Comparison of ENCODE assay signal across 10 cellular contexts in the genomic region with DNA sequence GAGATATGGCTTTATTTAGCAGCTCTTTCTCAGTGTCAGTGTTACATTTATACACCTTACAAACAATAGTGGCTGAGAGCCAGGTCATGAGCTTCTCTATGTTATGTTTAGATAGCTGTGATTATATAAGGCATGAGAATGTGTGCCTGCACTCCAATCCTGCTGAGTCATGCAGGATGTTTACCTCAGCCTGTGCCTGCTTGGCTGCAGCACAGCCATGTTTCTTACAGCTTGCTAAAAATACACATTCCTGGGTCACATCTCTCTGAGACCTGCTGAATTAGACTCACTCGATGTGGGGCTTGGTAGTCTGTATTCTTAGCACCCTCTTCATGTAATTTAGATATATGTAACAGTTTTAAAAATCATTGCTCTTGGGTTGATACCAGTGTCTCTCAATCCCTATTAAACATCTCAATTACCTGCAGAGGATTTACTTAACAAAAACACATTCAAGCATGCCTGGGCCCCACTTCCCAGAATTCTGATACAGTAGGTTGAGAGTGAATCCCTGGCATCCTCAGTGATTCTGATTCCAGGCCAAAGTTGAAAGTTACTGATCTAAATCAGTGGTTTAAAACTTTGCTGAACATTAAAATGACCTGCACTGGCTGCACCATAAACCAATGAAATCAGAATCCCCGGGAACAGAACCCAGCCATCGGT.
DNase-seq lines count a peak whose midpoint lies in the region; ATAC-seq, FAIRE-seq and TF ChIP-seq lines count a peak whose summit lies in the region.
"Had no signal": no experiment of that assay in that cellular context is flagged by ENCODE, and none has a peak within 500 bp of the region (broad histone marks: within the 10 kb centered on the region; RNA-seq: fewer than 3 reads in every experiment).

No MANE protein-coding gene starts in this region.

- H3K4me3 Mint-ChIP-seq in H9, result no peak overlapping the region
- H3K4me3 Mint-ChIP-seq: neural crest cell had no signal

- DNase-seq in IMR-90 (peak; percentile 99), T1000 (lab: John Stamatoyannopoulos, UW) (peak; percentile 57), left ventricle myocardium inferior (no peak), HEK293T (ENCODE audit: extremely low spot score) (no peak), H9 (no peak), small intestine (no peak)
- DNase-seq: caudate nucleus had no signal

- H3K79me2 ChIP-seq in H9 (ENCODE audit: insufficient read depth, low read length), result no peaks in the 10 kb centered on the region

- H3K4ac ChIP-seq in IMR-90 (ENCODE audit: low read depth, low read length) (peak overlapping the region; percentile 99), H9 (ENCODE audit: low read depth, low read length) (no peak overlapping the region)

- no peak for TF ChIP-seq RAD21 in IMR-90 (IDR thresholded peaks at IDR 0.05; ENCODE audit: low read length)

- no peaks in the 10 kb centered on the region for H4K20me1 ChIP-seq in IMR-90 (ENCODE audit: insufficient read depth, low read length)
- peaks cover 2% of the 10 kb centered on the region for H4K20me1 ChIP-seq in H9 (ENCODE audit: control insufficient read depth, insufficient read depth, insufficient read length)

- H3K27me3 Mint-ChIP-seq in H9 (ENCODE audit: low read depth), result no peaks in the 10 kb centered on the region; the same call in 1 of the 2 replicates

- H3K27ac ChIP-seq in IMR-90 (ENCODE audit: insufficient read depth, low read length) (peak overlapping the region; percentile 96), left ventricle myocardium inferior (replicated peaks) (peak overlapping the region; percentile 86), stomach smooth muscle (ENCODE audit: low read length) (peak overlapping the region; percentile 80), H9 (ENCODE audit: insufficient read length, low read depth, low read length) (no peak overlapping the region), small intestine (ENCODE audit: low read depth in 1 of 2, low read length in 1 of 2) (peak overlapping the region in 1 of 2 donors; percentile 17)

- no peak for TF ChIP-seq POLR2A in IMR-90 (IDR thresholded peaks at IDR 0.05; ENCODE audit: low read depth, low read length)

- H3K27me3 ChIP-seq in IMR-90 (ENCODE audit: control insufficient read depth, insufficient read depth, low read length) (no peaks in the 10 kb centered on the region), left ventricle myocardium inferior (ENCODE audit: low read depth) (no peaks in the 10 kb centered on the region), stomach smooth muscle (ENCODE audit: control insufficient read depth in 1 of 2, insufficient read depth in 2 of 2, low read length in 2 of 2) (no peaks in the 10 kb centered on the region), H9 (ENCODE audit: insufficient read depth, low read length) (no peaks in the 10 kb centered on the region), small intestine (ENCODE audit: control insufficient read depth in 2 of 2, insufficient read depth in 2 of 2, low read length in 2 of 2) (peaks cover 0 to 2% of the 10 kb centered on the region in 2 donors)

- H3K56ac ChIP-seq in IMR-90 (ENCODE audit: extremely low read depth, insufficient read depth, low read length), result peak overlapping the region; percentile 94
- H3K56ac ChIP-seq in H9 (ENCODE audit: insufficient read length, low read depth, low read length), result no peak overlapping the region

- peak overlapping the region; percentile 41 for H3K9ac ChIP-seq in IMR-90 (ENCODE audit: low read depth, low read length)
- H3K9ac ChIP-seq in stomach smooth muscle (ENCODE audit: low read length in 2 of 2), result no peak overlapping the region
- no peak overlapping the region for H3K9ac ChIP-seq in H9 (ENCODE audit: extremely low read depth, insufficient read length, low read length)

- peaks cover 37% of the 10 kb centered on the region for H3K4me1 ChIP-seq in IMR-90 (ENCODE audit: control insufficient read depth, insufficient read depth, low read length)
- peaks cover 51% of the 10 kb centered on the region for H3K4me1 ChIP-seq in left ventricle myocardium inferior
- peaks cover 48% of the 10 kb centered on the region for H3K4me1 ChIP-seq in stomach smooth muscle (ENCODE audit: control insufficient read depth, insufficient read depth, low read length)
- no peaks in the 10 kb centered on the region for H3K4me1 ChIP-seq in H9 (ENCODE audit: insufficient read depth, low read length)
- H3K4me1 ChIP-seq in small intestine (ENCODE audit: control insufficient read depth in 2 of 2, insufficient read depth in 1 of 2, low read depth in 1 of 2, low read length in 1 of 2), result no peaks in the 10 kb centered on the region

- H3K79me1 ChIP-seq in IMR-90 (ENCODE audit: low read depth in 1 of 2, low read length in 2 of 2), result peaks cover 0 to 66% of the 10 kb centered on the region in 2 experiments; a peak in 2 of 4 replicates
- H3K79me1 ChIP-seq in H9 (ENCODE audit: insufficient read depth, low read depth, low read length, poor library complexity, severe bottlenecking), result no peaks in the 10 kb centered on the region

- peak overlapping the region; percentile 94 for H4K5ac ChIP-seq in IMR-90 (ENCODE audit: low read depth, low read length)
- H4K5ac ChIP-seq in H9 (ENCODE audit: insufficient read length, low read depth, low read length), result no peak overlapping the region

- H3K18ac ChIP-seq in IMR-90 (ENCODE audit: low read depth, low read length) (peak overlapping the region; percentile 93), H9 (ENCODE audit: insufficient read length, low read depth, low read length) (no peak overlapping the region)

- ATAC-seq in IMR-90 (ENCODE audit: low read depth) (peak; percentile 74), HG03460 (IDR thresholded peaks at IDR 0.05; ENCODE audit: unreplicated experiment) (no peak)

- no peak overlapping the region for H2BK12ac ChIP-seq in H9 (ENCODE audit: insufficient read length, low read depth, low read length)

- H3K23ac ChIP-seq in IMR-90 (ENCODE audit: low read depth, low read length), result peak overlapping the region; percentile 93
- H3K23ac ChIP-seq in H9 (ENCODE audit: insufficient read length, low read depth, low read length), result no peak overlapping the region

- H4K8ac ChIP-seq in IMR-90 (ENCODE audit: low read depth in 2 of 2, low read length in 2 of 2) (peak overlapping the region; percentile 88 to 98), H9 (replicated peaks; ENCODE audit: insufficient read length, low read depth, low read length) (no peak overlapping the region)

- H3K4me1 Mint-ChIP-seq in H9, result peaks cover 0 to 3% of the 10 kb centered on the region in 2 experiments; a peak in 1 of 4 replicates
- H3K4me1 Mint-ChIP-seq: neural crest cell had no signal

- TF ChIP-seq CTCF in IMR-90 (conservative IDR thresholded peaks at IDR 0.05; ENCODE audit: low read depth, low read length) (no peak), left ventricle myocardium inferior (IDR thresholded peaks at IDR 0.05; ENCODE audit: borderline replicate concordance) (no peak), H9 (conservative IDR thresholded peaks at IDR 0.05) (no peak)

- CTCF ChIA-PET in IMR-90 (lab: Yijun Ruan, JAX), result interaction anchor here (0.8 to 1.4 kb wide), 3 partner anchors 39 to 74 kb away, joined by 5 to 6 read pairs (median 6); no protein-coding TSS in a partner anchor
- CTCF ChIA-PET in HEK293T (lab: Yijun Ruan, JAX), result no interaction called here

- dilution Hi-C loops in IMR-90 (cut with HindIII; ENCODE audit: low sequenced_read_pairs, unreplicated experiment), result no loop called here

- H4K91ac ChIP-seq in IMR-90 (ENCODE audit: insufficient read depth, low read depth, low read length) (peak overlapping the region; percentile 100), H9 (ENCODE audit: insufficient read length, low read depth, low read length) (no peak overlapping the region)

- H2BK20ac ChIP-seq in IMR-90 (ENCODE audit: low read depth, low read length), result peak overlapping the region; percentile 99
- H2BK20ac ChIP-seq in H9 (ENCODE audit: low read depth, low read length, poor library complexity, severe bottlenecking), result no peak overlapping the region

- H3K4me3 ChIP-seq in IMR-90 (ENCODE audit: insufficient read depth, low read depth, low read length) (no peak overlapping the region), left ventricle myocardium inferior (no peak overlapping the region), stomach smooth muscle (ENCODE audit: low read length in 2 of 2) (peak overlapping the region; percentile 14 to 44), small intestine (ENCODE audit: low read depth in 1 of 2, low read length in 2 of 2) (no peak overlapping the region)

- in situ Hi-C loops in IMR-90 (cut with MboI; ENCODE audit: low sequenced_read_pairs), result no loop called here

- no CpG with 5 or more reads among the region's 3 CpGs for WGBS in IMR-90 (ENCODE audit: extremely low coverage in 2 of 2, insufficient read length in 1 of 2), 2 experiments
- no CpG with 5 or more reads among the region's 3 CpGs for WGBS in H9 (ENCODE audit: extremely low coverage, insufficient read length, low lambda C conversion rate)
- WGBS in small intestine, 3 donors, result 77 to 87% (median 84%) methylated on average over 3 of the region's 3 CpGs

- BruUV-seq in IMR-90 (replicated peaks; lab: Mats Ljungman, UMichigan), result no TSS peak

- no peaks in the 10 kb centered on the region for H3K36me3 ChIP-seq in IMR-90 (ENCODE audit: control insufficient read depth, insufficient read depth, low read length)
- H3K36me3 ChIP-seq in left ventricle myocardium inferior, result no peaks in the 10 kb centered on the region
- no peaks in the 10 kb centered on the region for H3K36me3 ChIP-seq in stomach smooth muscle (ENCODE audit: control insufficient read depth in 2 of 2, insufficient read depth in 2 of 2, low read length in 2 of 2)
- no peaks in the 10 kb centered on the region for H3K36me3 ChIP-seq in small intestine (ENCODE audit: control insufficient read depth in 2 of 2, insufficient read depth in 2 of 2, low read length in 2 of 2)

- H3K14ac ChIP-seq in IMR-90 (replicated peaks; ENCODE audit: low read depth, low read length) (peak overlapping the region; percentile 94), H9 (ENCODE audit: insufficient read depth, low read length) (no peak overlapping the region)

- H3K9me1 ChIP-seq in IMR-90 (ENCODE audit: insufficient read depth, low read length), result peaks cover 26% of the 10 kb centered on the region

- POLR2A ChIA-PET in IMR-90 (lab: Charles Lee; ENCODE audit: unreplicated experiment) (interaction anchor here (0.7 kb wide), 1 partner anchor 17 kb away, joined by 3 read pairs; no protein-coding TSS in a partner anchor), HEK293T (lab: Yijun Ruan, JAX) (no interaction called here)

- H3K9me3 ChIP-seq in IMR-90 (ENCODE audit: control insufficient read depth, insufficient read depth, low read length) (no peaks in the 10 kb centered on the region), left ventricle myocardium inferior (replicated peaks) (no peaks in the 10 kb centered on the region), stomach smooth muscle (ENCODE audit: control insufficient read depth in 2 of 2, low read length in 2 of 2) (no peaks in the 10 kb centered on the region), H9 (ENCODE audit: control insufficient read depth, low read depth, low read length) (no peaks in the 10 kb centered on the region), small intestine (ENCODE audit: control insufficient read depth, low read depth) (peaks cover 1% of the 10 kb centered on the region)

- peak overlapping the region; percentile 100 for H2BK120ac ChIP-seq in IMR-90 (ENCODE audit: low read depth, low read length)
- H2BK120ac ChIP-seq in H9 (ENCODE audit: low read depth, low read length, poor library complexity, severe bottlenecking), result no peak overlapping the region

- no peak overlapping the region for H3T11ph ChIP-seq in H9 (ENCODE audit: low read length)

- H2BK15ac ChIP-seq in IMR-90 (ENCODE audit: low read depth, low read length) (peak overlapping the region; percentile 80), H9 (ENCODE audit: low read depth, low read length) (no peak overlapping the region)

- H3K23me2 ChIP-seq in H9 (ENCODE audit: insufficient read length, low read depth, low read length, poor library complexity, severe bottlenecking), result no peaks in the 10 kb centered on the region

- intact Hi-C loops in IMR-90 (cut with micrococcal nuclease), result loop anchor here (5.0 kb wide), 1 partner anchor 215 kb away; a partner anchor contains a TSS
- intact Hi-C loops in left ventricle myocardium inferior (cut with micrococcal nuclease), result no loop called here

- H3K27ac Mint-ChIP-seq in H9, result no peak overlapping the region

- peaks cover 0 to 4% (median 3%) of the 10 kb centered on the region in 3 experiments; a peak in 3 of 7 replicates for H3K36me3 Mint-ChIP-seq in H9 (ENCODE audit: insufficient read depth in 1 of 3, low read depth in 3 of 3)

- H2BK5ac ChIP-seq in IMR-90 (ENCODE audit: low read depth, low read length, poor library complexity, severe bottlenecking) (peak overlapping the region; percentile 98), H9 (ENCODE audit: insufficient read length, low read length) (no peak overlapping the region)

- H3K4me2 ChIP-seq in IMR-90 (ENCODE audit: low read depth, low read length), result peak overlapping the region; percentile 31
- no peak overlapping the region for H3K4me2 ChIP-seq in H9 (ENCODE audit: insufficient read depth, insufficient read length, low read length)

- peak overlapping the region; percentile 97 for H2AK9ac ChIP-seq in IMR-90 (replicated peaks; ENCODE audit: low read depth, low read length, poor library complexity)

- H2AK5ac ChIP-seq in IMR-90 (ENCODE audit: low read depth, low read length) (peak overlapping the region; percentile 99), H9 (ENCODE audit: insufficient read length, low read length) (no peak overlapping the region)

- FAIRE-seq in small intestine (lab: Jason Lieb, UNC), result no peak

- peaks cover 11 to 12% of the 10 kb centered on the region in 2 experiments; a peak in 3 of 5 replicates for H3K9me3 Mint-ChIP-seq in H9

- peak overlapping the region; percentile 67 for H2AFZ ChIP-seq in IMR-90 (replicated peaks; ENCODE audit: low read length, poor library complexity)
- no peak overlapping the region for H2AFZ ChIP-seq in H9 (ENCODE audit: low read length)

Comparison
In these comparisons a context has a peak if more than half of its experiments do, and no peak if none do; other contexts are left out.
1. DNase-seq: peak in IMR-90 (single experiment) and T1000 (single experiment); none in left ventricle myocardium inferior (single experiment), HEK293T (single experiment), H9 (single experiment) and small intestine (single experiment).
2. H3K4me3 ChIP-seq: peak in stomach smooth muscle (2 of 2); none in IMR-90 (single experiment), left ventricle myocardium inferior (single experiment) and small intestine (0 of 2).